In genomic region chr5:138961221-138961620, GRCh38 we compare ENCODE assay signal across 23 cellular contexts.
A peak's percentile ranks its signal among the peaks of the same experiment; 100 is the strongest.
DNase-seq lines count a peak whose midpoint lies in the region; ATAC-seq and TF ChIP-seq lines count a peak whose summit lies in the region.
"Had no signal": no experiment of that assay in that cellular context is flagged by ENCODE, and none has a peak within 500 bp of the region (broad histone marks: within the 10 kb centered on the region; RNA-seq: fewer than 3 reads in every experiment).

No MANE protein-coding gene starts in this region.

- H3K27me3 ChIP-seq in upper lobe of right lung: no peaks in the 10 kb centered on the region
- H3K27me3 ChIP-seq in HAP-1 (ENCODE audit: low read depth): no peaks in the 10 kb centered on the region
- H3K27me3 ChIP-seq: neutrophil, right lobe of liver, spleen had no signal

- H3K27ac ChIP-seq in caudate nucleus (ENCODE audit: low read depth, low read length): peak overlapping the region; percentile 44
- no peak overlapping the region for H3K27ac ChIP-seq in upper lobe of right lung
- H3K27ac ChIP-seq: left ventricle myocardium inferior, neutrophil, right lobe of liver had no signal

- peak; percentile 52 for DNase-seq in NCI-H748 (lab: John Stamatoyannopoulos, UW; ENCODE audit: unreplicated experiment)
- no peak for DNase-seq in NCI-H748 treated with DMSO at 0.1 percent for 48 hours (lab: John Stamatoyannopoulos, UW)
- DNase-seq in NCI-H524 (lab: John Stamatoyannopoulos, UW): peak; percentile 37 to 76
- DNase-seq in caudate nucleus (lab: John Stamatoyannopoulos, UW): no peak
- peak; percentile 11 for DNase-seq in upper lobe of right lung
- DNase-seq in HAP-1 (ENCODE audit: low spot score in 2 of 2): no peak
- no peak for DNase-seq in activated gamma-delta T cell treated with Interleukin-2 at 50 U/mL for 16 hours
- DNase-seq: activated CD4-positive, alpha-beta T cell treated with anti-CD3 and anti-CD28 coated beads for 4 hours; activated CD8-positive, alpha-beta memory T cell treated with anti-CD3 and anti-CD28 coated beads for 24 hours; activated T-cell treated with anti-CD3 and anti-CD28 coated beads for 4 hours; CD4-positive, alpha-beta T cell; central memory CD4-positive, alpha-beta T cell; IMR-90; left ventricle myocardium inferior; MV-4-11; NCI-H2227 treated with DMSO at 0.1 percent for 48 hours; right lobe of liver; SIG-M5; spleen; stimulated activated CD4-positive, alpha-beta T cell treated with anti-CD3 and anti-CD28 coated beads, Interleukin-2, amount 100 ng/mL, for 24 hours; stimulated activated naive CD8-positive, alpha-beta T cell treated with anti-CD3 and anti-CD28 coated beads, Interleukin-15, Interleukin-2, amounts not matched to agents 100 U/mL and 50 U/mL, for 24 hours had no signal

- H3K4me1 ChIP-seq in upper lobe of right lung (no peaks in the 10 kb centered on the region), HAP-1 (peaks cover 29% of the 10 kb centered on the region)
- H3K4me1 ChIP-seq: right lobe of liver had no signal

- H3K36me3 ChIP-seq in upper lobe of right lung: no peaks in the 10 kb centered on the region
- H3K36me3 ChIP-seq in HAP-1 (replicated peaks): no peaks in the 10 kb centered on the region
- H3K36me3 ChIP-seq: left ventricle myocardium inferior, right lobe of liver, spleen had no signal

- TF ChIP-seq CTCF in upper lobe of right lung (IDR thresholded peaks at IDR 0.05): no peak

- in situ Hi-C loops in HAP-1 (cut with MboI; ENCODE audit: low sequenced_read_pairs): no loop called here

- H3K9me3 ChIP-seq in upper lobe of right lung (no peaks in the 10 kb centered on the region), HAP-1 (no peaks in the 10 kb centered on the region)
- H3K9me3 ChIP-seq: left ventricle myocardium inferior, neutrophil, right lobe of liver, spleen had no signal

- peak; percentile 13 for ATAC-seq in upper lobe of right lung
- ATAC-seq: Panc1; stimulated activated naive CD8-positive, alpha-beta T cell treated with anti-CD3 and anti-CD28 coated beads, Interleukin-15, Interleukin-2, amounts not matched to agents 100 U/mL and 50 U/mL, for 24 hours had no signal

- intact Hi-C loops in upper lobe of right lung (cut with DNase I): no loop called here

- H3K4me3 ChIP-seq in upper lobe of right lung (no peak overlapping the region), HAP-1 (no peak overlapping the region)
- H3K4me3 ChIP-seq: left ventricle myocardium inferior, right lobe of liver, spleen had no signal

Comparison
In these comparisons a context has a peak if more than half of its experiments do, and no peak if none do; other contexts are left out.
1. DNase-seq: peak in NCI-H748 (single experiment), NCI-H524 (2 of 2) and upper lobe of right lung (single experiment); none in NCI-H748 treated with DMSO at 0.1 percent for 48 hours (single experiment), caudate nucleus (0 of 61), HAP-1 (0 of 2) and activated gamma-delta T cell treated with Interleukin-2 at 50 U/mL for 16 hours (single experiment).